1 cellular context compared by ENCODE assay signal in the genomic region with DNA sequence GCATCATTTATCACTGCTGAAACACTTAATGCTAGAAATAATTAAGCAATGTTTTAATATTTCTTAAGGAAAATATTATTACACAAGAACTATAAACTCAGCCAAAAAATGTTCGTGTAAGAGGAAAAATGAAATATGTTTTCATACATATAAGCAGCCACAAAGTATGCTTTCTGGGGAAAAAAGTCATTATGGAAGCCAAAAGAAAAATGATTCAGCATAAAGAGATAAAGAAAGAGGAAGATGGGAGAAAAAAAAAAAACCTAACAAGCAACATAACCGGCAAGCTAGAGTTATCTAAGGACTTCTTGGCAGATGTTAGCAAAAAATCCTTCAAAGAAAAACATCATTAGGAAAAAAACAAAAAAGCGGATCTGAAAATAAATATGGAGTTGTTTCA.
TF ChIP-seq lines count a peak whose summit lies in the region.

No MANE protein-coding gene starts in this region.

TF ChIP-seq in HCT116, 20 proteins besides CTCF, POLR2A, EP300 and RAD21 (continued from another document):
- TF ChIP-seq, protein P1, sequence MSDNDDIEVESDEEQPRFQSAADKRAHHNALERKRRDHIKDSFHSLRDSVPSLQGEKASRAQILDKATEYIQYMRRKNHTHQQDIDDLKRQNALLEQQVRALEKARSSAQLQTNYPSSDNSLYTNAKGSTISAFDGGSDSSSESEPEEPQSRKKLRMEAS (IDR thresholded peaks at IDR 0.05) = no peak
- TF ChIP-seq, protein P2, sequence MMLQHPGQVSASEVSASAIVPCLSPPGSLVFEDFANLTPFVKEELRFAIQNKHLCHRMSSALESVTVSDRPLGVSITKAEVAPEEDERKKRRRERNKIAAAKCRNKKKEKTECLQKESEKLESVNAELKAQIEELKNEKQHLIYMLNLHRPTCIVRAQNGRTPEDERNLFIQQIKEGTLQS (IDR thresholded peaks at IDR 0.05) = no peak
